In the genomic region with DNA sequence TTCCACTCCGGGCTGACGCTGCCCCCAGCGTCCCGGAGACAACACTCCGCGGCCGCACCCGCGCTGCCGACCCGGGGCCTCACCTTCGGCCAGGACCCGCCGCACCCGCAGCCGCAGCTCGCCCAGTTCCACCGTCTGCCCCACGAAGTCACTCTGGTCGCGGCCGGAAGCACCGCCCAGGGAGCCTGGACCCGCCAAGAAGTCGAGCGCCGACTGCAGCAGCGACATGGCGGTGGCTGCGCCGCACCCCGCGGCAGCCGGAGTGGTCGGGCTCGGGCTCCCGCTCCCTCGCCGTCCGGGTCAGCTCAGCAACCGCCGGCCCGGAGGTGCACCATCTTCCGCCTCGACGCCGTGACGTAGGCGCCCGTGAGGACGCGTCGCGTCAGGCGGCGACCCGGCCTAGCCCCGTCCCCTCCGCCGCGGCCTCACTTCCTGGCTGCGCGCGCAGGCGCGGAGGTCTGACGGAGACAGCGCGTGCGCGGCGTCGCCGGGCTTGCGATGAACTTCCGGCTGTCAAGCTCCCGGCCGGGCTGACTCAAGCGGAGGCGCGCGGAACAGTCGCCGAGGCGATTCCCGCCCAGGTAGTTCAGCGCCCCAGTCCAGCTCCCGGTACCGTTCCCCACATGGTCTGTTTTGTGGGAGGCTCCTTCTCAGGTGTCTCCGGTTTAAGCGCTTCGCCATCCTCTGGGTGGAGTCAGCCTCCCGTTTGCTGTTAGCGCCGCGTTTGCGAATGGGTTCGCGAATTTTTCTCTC, we compare ENCODE assay signal across 8 cellular contexts. TPM values are rescaled to one million over a fixed set of nuclear protein-coding genes. Genes with fewer than 3 reads are reported as not detected.
DNase-seq lines count a peak whose midpoint lies in the region; ATAC-seq, FAIRE-seq and TF ChIP-seq lines count a peak whose summit lies in the region.

GAK (minus strand) TSS at position 357 of the 753 bp plus-strand sequence; CDS start at position 228, 129 bp downstream.
A gene with protein sequence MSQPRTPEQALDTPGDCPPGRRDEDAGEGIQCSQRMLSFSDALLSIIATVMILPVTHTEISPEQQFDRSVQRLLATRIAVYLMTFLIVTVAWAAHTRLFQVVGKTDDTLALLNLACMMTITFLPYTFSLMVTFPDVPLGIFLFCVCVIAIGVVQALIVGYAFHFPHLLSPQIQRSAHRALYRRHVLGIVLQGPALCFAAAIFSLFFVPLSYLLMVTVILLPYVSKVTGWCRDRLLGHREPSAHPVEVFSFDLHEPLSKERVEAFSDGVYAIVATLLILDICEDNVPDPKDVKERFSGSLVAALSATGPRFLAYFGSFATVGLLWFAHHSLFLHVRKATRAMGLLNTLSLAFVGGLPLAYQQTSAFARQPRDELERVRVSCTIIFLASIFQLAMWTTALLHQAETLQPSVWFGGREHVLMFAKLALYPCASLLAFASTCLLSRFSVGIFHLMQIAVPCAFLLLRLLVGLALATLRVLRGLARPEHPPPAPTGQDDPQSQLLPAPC (plus strand): TSS at position 501 of the 753 bp plus-strand sequence. CDS start 15,280 bp downstream, outside the sequence.

- peak within 1 kb of the TSS; percentile 82 for H3K27ac Mint-ChIP-seq in endothelial cell (ENCODE audit: unreplicated experiment)
- peak within 1 kb of the TSS; percentile 94 for H3K27ac Mint-ChIP-seq in mesothelial cell of epicardium

- no peak within 1 kb of the TSS for H2AFZ ChIP-seq in OCI-LY1 (ENCODE audit: low read length)

- H3K4me3 ChIP-seq in OCI-LY1 (ENCODE audit: low read depth, low read length, poor library complexity, severe bottlenecking) = peak within 1 kb of the TSS; percentile 86

- peak; percentile 80 for ATAC-seq in GM21526 (IDR thresholded peaks at IDR 0.05; ENCODE audit: low FRiP score, unreplicated experiment)

- no peaks in the 10 kb centered on the region for H3K36me3 ChIP-seq in OCI-LY1 (ENCODE audit: insufficient read depth, low read length)

- H3K9me2 ChIP-seq in OCI-LY1 (ENCODE audit: low read depth, low read length) = no peaks in the 10 kb centered on the region

- TF ChIP-seq CTCF in D721Med (IDR thresholded peaks at IDR 0.05; ENCODE audit: insufficient read depth, missing control alignments) (no peak), OCI-LY1 (IDR thresholded peaks at IDR 0.05; ENCODE audit: low read length) (no peak), endothelial cell (IDR thresholded peaks at IDR 0.05; ENCODE audit: unreplicated experiment) (no peak), mesothelial cell of epicardium (IDR thresholded peaks at IDR 0.05; ENCODE audit: unreplicated experiment) (no peak)

- peaks cover 28% of the 10 kb centered on the region for H3K4me1 ChIP-seq in OCI-LY1 (ENCODE audit: insufficient read depth, low read length, severe bottlenecking)

- H4K20me1 ChIP-seq in OCI-LY1 (ENCODE audit: insufficient read depth, low read length) = no peaks in the 10 kb centered on the region

- no peaks in the 10 kb centered on the region for H3K9me3 ChIP-seq in OCI-LY1 (ENCODE audit: low read length)

- H3F3A ChIP-seq in OCI-LY1 (ENCODE audit: insufficient read depth, low read length) = no peaks in the 10 kb centered on the region

- DNase-seq in D721Med (ENCODE audit: insufficient read length, low spot score) (peak; percentile 99), HuH-7 (ENCODE audit: low spot score) (peak; percentile 99), endothelial cell (ENCODE audit: low spot score) (peak; percentile 98), mesothelial cell of epicardium (ENCODE audit: low spot score in 2 of 2, unreplicated experiment in 2 of 2) (peak; percentile 95 to 98)
- DNase-seq in activated CD8-positive, alpha-beta memory T cell treated with anti-CD3 and anti-CD28 coated beads, Interleukin-2, amount 50 U/mL, for 48 hours = peak; percentile 99
- DNase-seq in stimulated activated CD8-positive, alpha-beta memory T cell treated with anti-CD3 and anti-CD28 coated beads, Interleukin-15, amount 100 ng/mL, for 4 hours (ENCODE audit: low read depth in 2 of 2) = peak; percentile 89 to 97

- peaks cover 17% of the 10 kb centered on the region; the same call in 1 of the 2 replicates for H3K79me2 ChIP-seq in OCI-LY1 (ENCODE audit: insufficient read depth, low read length)

- H3K9me3 Mint-ChIP-seq in endothelial cell (ENCODE audit: unreplicated experiment) (no peaks in the 10 kb centered on the region), mesothelial cell of epicardium (no peaks in the 10 kb centered on the region)

- H3K36me3 Mint-ChIP-seq in endothelial cell (ENCODE audit: low read depth, unreplicated experiment) (no peaks in the 10 kb centered on the region), mesothelial cell of epicardium (no peaks in the 10 kb centered on the region)

- H3K4me1 Mint-ChIP-seq in endothelial cell (ENCODE audit: unreplicated experiment) = peaks cover 25% of the 10 kb centered on the region
- H3K4me1 Mint-ChIP-seq in mesothelial cell of epicardium = peaks cover 25% of the 10 kb centered on the region

- H3K27me3 ChIP-seq in OCI-LY1 (ENCODE audit: insufficient read depth, low read length) = no peaks in the 10 kb centered on the region

- no peak within 1 kb of the TSS for H3K27ac ChIP-seq in OCI-LY1 (ENCODE audit: low read depth, low read length, poor library complexity, severe bottlenecking)

- FAIRE-seq in D721Med (lab: Jason Lieb, UNC) = no peak

- H3K9ac ChIP-seq in OCI-LY1 (ENCODE audit: low read length) = peak within 1 kb of the TSS; percentile 84

- H3K4me2 ChIP-seq in OCI-LY1 (ENCODE audit: low read length) = peak within 1 kb of the TSS; percentile 88

- H3K27me3 Mint-ChIP-seq in endothelial cell (ENCODE audit: unreplicated experiment) (peaks cover 8% of the 10 kb centered on the region), mesothelial cell of epicardium (ENCODE audit: low read depth) (no peaks in the 10 kb centered on the region)

- H3K4me3 Mint-ChIP-seq in endothelial cell (ENCODE audit: unreplicated experiment) (peak within 1 kb of the TSS; percentile 94), mesothelial cell of epicardium (peak within 1 kb of the TSS; percentile 93)

RNA-seq across cellular contexts. Expression of gene GAK, which starts in this region (rescaled TPM):
- 112 TPM for total RNA-seq in endothelial cell (ENCODE audit: unreplicated experiment)
- total RNA-seq in mesothelial cell of epicardium = 113 to 114 TPM (median 114 TPM) in 3 replicates

RNA-seq across cellular contexts. Expression of the second gene that starts in this region (rescaled TPM):
- total RNA-seq in endothelial cell (ENCODE audit: unreplicated experiment) = 31.4 TPM
- total RNA-seq in mesothelial cell of epicardium = 25.5 to 32.5 TPM (median 28.0 TPM) in 3 replicates
